ENCODE assay signal across 1 cellular context in genomic region chr11:128521697-128522062, GRCh38.
TF ChIP-seq lines count a peak whose summit lies in the region.

No MANE protein-coding gene starts in this region.

TF ChIP-seq in IMR-90, 13 proteins besides CTCF, POLR2A, EP300 and RAD21 (continued from another document):
- TF ChIP-seq ELK1 (IDR thresholded peaks at IDR 0.05; ENCODE audit: borderline replicate concordance, low read depth, low read length) = no peak
